ENCODE assay signal across 23 cellular contexts in the genomic region with DNA sequence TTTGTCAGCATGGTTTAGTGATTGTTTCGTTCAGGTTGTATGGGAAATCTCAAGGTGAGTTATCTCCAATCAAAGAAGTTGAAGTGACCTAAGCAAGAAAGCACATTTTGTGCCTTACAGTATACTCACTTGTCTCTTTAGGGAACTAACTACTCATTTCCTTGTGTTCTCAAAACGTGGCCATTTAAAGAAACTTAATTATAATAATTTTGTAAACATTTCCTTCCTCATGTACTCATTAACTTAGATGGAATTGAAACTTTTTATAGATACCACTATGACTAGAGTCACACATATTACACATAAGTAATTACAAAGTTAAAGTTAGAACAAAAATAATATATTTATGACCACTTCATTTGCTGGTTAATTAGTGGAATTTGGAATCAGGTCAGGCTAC.
DNase-seq lines count a peak whose midpoint lies in the region; ATAC-seq, FAIRE-seq and TF ChIP-seq lines count a peak whose summit lies in the region.
"Had no signal": no experiment of that assay in that cellular context is flagged by ENCODE, and none has a peak within 500 bp of the region (broad histone marks: within the 10 kb centered on the region; RNA-seq: fewer than 3 reads in every experiment).

No MANE protein-coding gene starts in this region.

- CTCF ChIA-PET in GM12878 (lab: Yijun Ruan, JAX): interaction anchor here (0.6 kb wide), 1 partner anchor 262 kb away, joined by 3 read pairs; no protein-coding TSS in a partner anchor

- intact Hi-C loops in GM12878 (cut with micrococcal nuclease; ENCODE audit: unreplicated experiment): no loop called here

- no peak for TF ChIP-seq POLR2A in GM12878 (IDR thresholded peaks at IDR 0.05; ENCODE audit: low read depth, low read length)

- H4K20me1 ChIP-seq in GM12878 (ENCODE audit: control insufficient read depth, insufficient read depth): no peaks in the 10 kb centered on the region

- no peak overlapping the region for H3K4me2 ChIP-seq in GM12878 (ENCODE audit: control insufficient read depth, insufficient read depth)
- H3K4me2 ChIP-seq: A549, KMS-11, SK-N-SH had no signal

- H3K79me2 ChIP-seq in GM12878 (ENCODE audit: control insufficient read depth, insufficient read depth, low read length): no peaks in the 10 kb centered on the region

- H3K4me1 ChIP-seq in GM12878 (ENCODE audit: control insufficient read depth, insufficient read depth, low read length): no peaks in the 10 kb centered on the region
- H3K4me1 ChIP-seq: A549, BE2C had no signal

- no peak for TF ChIP-seq EP300 in GM12878 (IDR thresholded peaks at IDR 0.05; ENCODE audit: borderline replicate concordance in 1 of 2, control insufficient read depth in 1 of 2, low read depth in 2 of 2, low read length in 2 of 2)

- no peaks in the 10 kb centered on the region; the same call in 2 of the 3 replicates for H3K9me3 ChIP-seq in GM12878 (replicated peaks; ENCODE audit: control insufficient read depth, insufficient read depth, low read length)
- H3K9me3 ChIP-seq: A549, BE2C, SK-N-SH had no signal

- H3K27ac ChIP-seq in GM12878 (ENCODE audit: control insufficient read depth, insufficient read depth) (no peak overlapping the region), coronary artery (no peak overlapping the region)
- H3K27ac ChIP-seq: A549, KMS-11, RWPE1 had no signal

- DNase-seq in NOMO-1 treated with dmso at 0.1 percent for 144 hours (lab: John Stamatoyannopoulos, UW; ENCODE audit: unreplicated experiment): peak; percentile 32
- no peak for DNase-seq in GM12878 (ENCODE audit: low read depth, low spot score)
- no peak for DNase-seq in coronary artery (ENCODE audit: low spot score)
- DNase-seq in stimulated activated naive CD4-positive, alpha-beta T cell (lab: John Stamatoyannopoulos, UW): no peak
- DNase-seq in NCI-H2107 treated with DMSO at 0.1 percent for 48 hours (lab: John Stamatoyannopoulos, UW; ENCODE audit: unreplicated experiment): no peak
- DNase-seq: BE2C, DMS53, GDM1, H7, NCI-H1417 treated with DMSO at 0.1 percent for 48 hours, NCI-H187, NCI-H510A, NCI-H82, SIG-M5, SK-N-SH had no signal

- whole genome bisulfite sequencing in GM12878 (ENCODE audit: insufficient coverage, insufficient replicate concordance, low lambda C conversion rate, missing lambda C conversion rate): 0% methylated on average over 2 of the region's 2 CpGs

- no peak for TF ChIP-seq CTCF in GM12878 (IDR thresholded peaks at IDR 0.05 in 2 of 3, conservative IDR thresholded peaks at IDR 0.05 in 1 of 3; ENCODE audit: control insufficient read depth in 2 of 3, extremely low read depth in 1 of 3, insufficient read depth in 1 of 3, low read depth in 3 of 3, low read length in 3 of 3)
- TF ChIP-seq CTCF in coronary artery (IDR thresholded peaks at IDR 0.05): no peak

- no peak for TF ChIP-seq RAD21 in GM12878 (IDR thresholded peaks at IDR 0.05; ENCODE audit: insufficient read depth, low read depth, low read length)

- POLR2A ChIA-PET in GM12878 (lab: Charles Lee): no interaction called here

- SMC1A ChIA-PET in GM12878 (lab: Charles Lee; ENCODE audit: uncharacterized antibody, unreplicated experiment): no interaction called here

- H3K36me3 ChIP-seq in GM12878 (ENCODE audit: control insufficient read depth in 2 of 2, insufficient read depth in 2 of 2, low read length in 1 of 2): no peaks in the 10 kb centered on the region
- H3K36me3 ChIP-seq: BE2C had no signal

- H3K27me3 ChIP-seq in GM12878 (replicated peaks in 1 of 2; ENCODE audit: control insufficient read depth in 2 of 2, insufficient read depth in 2 of 2, low read length in 1 of 2): no peaks in the 10 kb centered on the region
- H3K27me3 ChIP-seq: BE2C had no signal

- no TSS peak for BruUV-seq in GM12878 (replicated peaks; lab: Mats Ljungman, UMichigan)

- H2AFZ ChIP-seq in GM12878 (ENCODE audit: control insufficient read depth, low read depth, low read length): no peak overlapping the region

- RAD21 ChIA-PET in GM12878 (lab: Charles Lee; ENCODE audit: unreplicated experiment): no interaction called here

- peak; percentile 70 for ATAC-seq in GM18508 (IDR thresholded peaks at IDR 0.05; ENCODE audit: insufficient read depth, unreplicated experiment)
- peak; percentile 49 for ATAC-seq in HG03175 (IDR thresholded peaks at IDR 0.05; ENCODE audit: unreplicated experiment)
- peak; percentile 26; the same call in 2 of the 3 replicates for ATAC-seq in GM12878
- ATAC-seq in GM21723 (IDR thresholded peaks at IDR 0.05; ENCODE audit: unreplicated experiment): no peak
- ATAC-seq: A549 had no signal

- FAIRE-seq in GM12878 (lab: Jason Lieb, UNC): no peak
- FAIRE-seq: A549, D721Med, HTR-8/SVneo had no signal

- H3K9ac ChIP-seq in GM12878 (ENCODE audit: control insufficient read depth, insufficient read depth, low read length): no peak overlapping the region
- H3K9ac ChIP-seq: KMS-11, SK-N-SH had no signal

- no peak overlapping the region for H3K4me3 ChIP-seq in GM12878
- no peak overlapping the region for H3K4me3 ChIP-seq in coronary artery
- H3K4me3 ChIP-seq: A549 had no signal

- in situ Hi-C loops in GM12878 (cut with MboI): no loop called here

TF ChIP-seq in GM12878, 131 proteins besides CTCF, POLR2A, EP300 and RAD21 (continues in another document):
- TF ChIP-seq, protein P1, sequence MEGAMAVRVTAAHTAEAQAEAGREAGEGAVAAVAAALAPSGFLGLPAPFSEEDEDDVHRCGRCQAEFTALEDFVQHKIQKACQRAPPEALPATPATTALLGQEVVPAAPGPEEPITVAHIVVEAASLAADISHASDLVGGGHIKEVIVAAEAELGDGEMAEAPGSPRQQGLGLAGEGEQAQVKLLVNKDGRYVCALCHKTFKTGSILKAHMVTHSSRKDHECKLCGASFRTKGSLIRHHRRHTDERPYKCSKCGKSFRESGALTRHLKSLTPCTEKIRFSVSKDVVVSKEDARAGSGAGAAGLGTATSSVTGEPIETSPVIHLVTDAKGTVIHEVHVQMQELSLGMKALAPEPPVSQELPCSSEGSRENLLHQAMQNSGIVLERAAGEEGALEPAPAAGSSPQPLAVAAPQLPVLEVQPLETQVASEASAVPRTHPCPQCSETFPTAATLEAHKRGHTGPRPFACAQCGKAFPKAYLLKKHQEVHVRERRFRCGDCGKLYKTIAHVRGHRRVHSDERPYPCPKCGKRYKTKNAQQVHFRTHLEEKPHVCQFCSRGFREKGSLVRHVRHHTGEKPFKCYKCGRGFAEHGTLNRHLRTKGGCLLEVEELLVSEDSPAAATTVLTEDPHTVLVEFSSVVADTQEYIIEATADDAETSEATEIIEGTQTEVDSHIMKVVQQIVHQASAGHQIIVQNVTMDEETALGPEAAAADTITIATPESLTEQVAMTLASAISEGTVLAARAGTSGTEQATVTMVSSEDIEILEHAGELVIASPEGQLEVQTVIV (IDR thresholded peaks at IDR 0.05; ENCODE audit: borderline replicate concordance, partially characterized antibody): no peak
- TF ChIP-seq, protein P2, sequence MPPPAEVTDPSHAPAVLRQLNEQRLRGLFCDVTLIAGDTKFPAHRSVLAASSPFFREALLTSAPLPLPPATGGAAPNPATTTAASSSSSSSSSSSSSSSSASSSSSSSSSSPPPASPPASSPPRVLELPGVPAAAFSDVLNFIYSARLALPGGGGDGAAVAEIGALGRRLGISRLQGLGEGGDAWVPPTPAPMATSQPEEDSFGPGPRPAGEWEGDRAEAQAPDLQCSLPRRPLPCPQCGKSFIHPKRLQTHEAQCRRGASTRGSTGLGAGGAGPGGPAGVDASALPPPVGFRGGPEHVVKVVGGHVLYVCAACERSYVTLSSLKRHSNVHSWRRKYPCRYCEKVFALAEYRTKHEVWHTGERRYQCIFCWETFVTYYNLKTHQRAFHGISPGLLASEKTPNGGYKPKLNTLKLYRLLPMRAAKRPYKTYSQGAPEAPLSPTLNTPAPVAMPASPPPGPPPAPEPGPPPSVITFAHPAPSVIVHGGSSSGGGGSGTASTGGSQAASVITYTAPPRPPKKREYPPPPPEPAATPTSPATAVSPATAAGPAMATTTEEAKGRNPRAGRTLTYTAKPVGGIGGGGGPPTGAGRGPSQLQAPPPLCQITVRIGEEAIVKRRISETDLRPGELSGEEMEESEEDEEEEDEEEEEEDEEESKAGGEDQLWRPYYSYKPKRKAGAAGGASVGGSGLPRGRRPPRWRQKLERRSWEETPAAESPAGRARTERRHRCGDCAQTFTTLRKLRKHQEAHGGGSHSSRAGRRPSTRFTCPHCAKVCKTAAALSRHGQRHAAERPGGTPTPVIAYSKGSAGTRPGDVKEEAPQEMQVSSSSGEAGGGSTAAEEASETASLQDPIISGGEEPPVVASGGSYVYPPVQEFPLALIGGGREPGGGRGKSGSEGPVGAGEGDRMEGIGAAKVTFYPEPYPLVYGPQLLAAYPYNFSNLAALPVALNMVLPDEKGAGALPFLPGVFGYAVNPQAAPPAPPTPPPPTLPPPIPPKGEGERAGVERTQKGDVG (CRISPR knock-in tag; IDR thresholded peaks at IDR 0.05): no peak
- no peak for TF ChIP-seq MTA3 (IDR thresholded peaks at IDR 0.05; ENCODE audit: borderline replicate concordance, low read length)
- TF ChIP-seq, protein P3, sequence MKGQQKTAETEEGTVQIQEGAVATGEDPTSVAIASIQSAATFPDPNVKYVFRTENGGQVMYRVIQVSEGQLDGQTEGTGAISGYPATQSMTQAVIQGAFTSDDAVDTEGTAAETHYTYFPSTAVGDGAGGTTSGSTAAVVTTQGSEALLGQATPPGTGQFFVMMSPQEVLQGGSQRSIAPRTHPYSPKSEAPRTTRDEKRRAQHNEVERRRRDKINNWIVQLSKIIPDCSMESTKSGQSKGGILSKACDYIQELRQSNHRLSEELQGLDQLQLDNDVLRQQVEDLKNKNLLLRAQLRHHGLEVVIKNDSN (IDR thresholded peaks at IDR 0.05; ENCODE audit: borderline replicate concordance, extremely low read length, insufficient read depth, low read depth, low read length): no peak
- TF ChIP-seq, protein P4, sequence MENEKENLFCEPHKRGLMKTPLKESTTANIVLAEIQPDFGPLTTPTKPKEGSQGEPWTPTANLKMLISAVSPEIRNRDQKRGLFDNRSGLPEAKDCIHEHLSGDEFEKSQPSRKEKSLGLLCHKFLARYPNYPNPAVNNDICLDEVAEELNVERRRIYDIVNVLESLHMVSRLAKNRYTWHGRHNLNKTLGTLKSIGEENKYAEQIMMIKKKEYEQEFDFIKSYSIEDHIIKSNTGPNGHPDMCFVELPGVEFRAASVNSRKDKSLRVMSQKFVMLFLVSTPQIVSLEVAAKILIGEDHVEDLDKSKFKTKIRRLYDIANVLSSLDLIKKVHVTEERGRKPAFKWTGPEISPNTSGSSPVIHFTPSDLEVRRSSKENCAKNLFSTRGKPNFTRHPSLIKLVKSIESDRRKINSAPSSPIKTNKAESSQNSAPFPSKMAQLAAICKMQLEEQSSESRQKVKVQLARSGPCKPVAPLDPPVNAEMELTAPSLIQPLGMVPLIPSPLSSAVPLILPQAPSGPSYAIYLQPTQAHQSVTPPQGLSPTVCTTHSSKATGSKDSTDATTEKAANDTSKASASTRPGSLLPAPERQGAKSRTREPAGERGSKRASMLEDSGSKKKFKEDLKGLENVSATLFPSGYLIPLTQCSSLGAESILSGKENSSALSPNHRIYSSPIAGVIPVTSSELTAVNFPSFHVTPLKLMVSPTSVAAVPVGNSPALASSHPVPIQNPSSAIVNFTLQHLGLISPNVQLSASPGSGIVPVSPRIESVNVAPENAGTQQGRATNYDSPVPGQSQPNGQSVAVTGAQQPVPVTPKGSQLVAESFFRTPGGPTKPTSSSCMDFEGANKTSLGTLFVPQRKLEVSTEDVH (IDR thresholded peaks at IDR 0.05; ENCODE audit: low read depth, partially characterized antibody): no peak
